Comparison of ENCODE assay signal across 20 cellular contexts in genomic region chr5:162268694-162269481, GRCh38.
DNase-seq lines count a peak whose midpoint lies in the region; ATAC-seq lines count a peak whose summit lies in the region.
"Had no signal": no experiment of that assay in that cellular context is flagged by ENCODE, and none has a peak within 500 bp of the region (broad histone marks: within the 10 kb centered on the region; RNA-seq: fewer than 3 reads in every experiment).

No MANE protein-coding gene starts in this region.

- H3K36me3 Mint-ChIP-seq in activated CD4-positive, alpha-beta T cell treated with anti-CD3 and anti-CD28 coated beads, Interleukin-2, amount 10 ng/mL, durations not matched to agents 24 days and 14 days (ENCODE audit: low read depth) = no peaks in the 10 kb centered on the region
- H3K36me3 Mint-ChIP-seq: naive B cell had no signal

- no peaks in the 10 kb centered on the region for H3K9me3 Mint-ChIP-seq in activated CD4-positive, alpha-beta T cell treated with anti-CD3 and anti-CD28 coated beads, Interleukin-2, amount 10 ng/mL, durations not matched to agents 24 days and 14 days
- H3K9me3 Mint-ChIP-seq: activated T-helper 2 cell treated with anti-CD3 and anti-CD28 coated beads, Interferon-gamma antibody, Interleukin-2, Interleukin-4, amounts not matched to agents 10 μg/mL and 5 μg/mL and 100 μg/mL, durations not matched to agents 14 hours and 24 hours and 36 hours had no signal

- peak; percentile 81 for ATAC-seq in GM18861 (IDR thresholded peaks at IDR 0.05; ENCODE audit: unreplicated experiment)
- peak; percentile 79 for ATAC-seq in HG02678 (IDR thresholded peaks at IDR 0.05; ENCODE audit: unreplicated experiment)
- ATAC-seq: HCT116 had no signal

- no peak overlapping the region for H3K4me3 Mint-ChIP-seq in activated CD4-positive, alpha-beta T cell treated with anti-CD3 and anti-CD28 coated beads, Interleukin-2, amount 10 ng/mL, durations not matched to agents 24 days and 14 days
- H3K4me3 Mint-ChIP-seq: B cell, naive B cell had no signal

- no peaks in the 10 kb centered on the region for H3K27me3 Mint-ChIP-seq in activated CD4-positive, alpha-beta T cell treated with anti-CD3 and anti-CD28 coated beads, Interleukin-2, amount 10 ng/mL, durations not matched to agents 24 days and 14 days
- H3K27me3 Mint-ChIP-seq: B cell, naive B cell had no signal

- H3K4me1 Mint-ChIP-seq in activated CD4-positive, alpha-beta T cell treated with anti-CD3 and anti-CD28 coated beads, Interleukin-2, amount 10 ng/mL, durations not matched to agents 24 days and 14 days = no peaks in the 10 kb centered on the region
- H3K4me1 Mint-ChIP-seq: B cell had no signal

- no peak overlapping the region for H3K27ac Mint-ChIP-seq in activated CD4-positive, alpha-beta T cell treated with anti-CD3 and anti-CD28 coated beads, Interleukin-2, amount 10 ng/mL, durations not matched to agents 24 days and 14 days
- H3K27ac Mint-ChIP-seq: activated T-helper 2 cell treated with anti-CD3 and anti-CD28 coated beads, Interferon-gamma antibody, Interleukin-2, Interleukin-4, amounts not matched to agents 10 μg/mL and 5 μg/mL and 100 μg/mL, durations not matched to agents 14 hours and 24 hours and 36 hours; B cell; naive B cell had no signal

- DNase-seq in HT1080 (ENCODE audit: low read depth) = peak; percentile 10
- peak; percentile 15 for DNase-seq in UCSD-AML1 (lab: John Stamatoyannopoulos, UW; ENCODE audit: unreplicated experiment)
- no peak for DNase-seq in activated T-cell treated with anti-CD3 and anti-CD28 coated beads, Interleukin-2, amount 50 U/mL, for 1 hour
- DNase-seq in NCI-H1417 (lab: John Stamatoyannopoulos, UW) = no peak
- no peak for DNase-seq in glomerular visceral epithelial cell (ENCODE audit: extremely low spot score)
- DNase-seq in activated CD4-positive, alpha-beta T cell treated with anti-CD3 and anti-CD28 coated beads, Interleukin-2, amount 10 ng/mL, durations not matched to agents 24 days and 14 days = no peak
- DNase-seq: dermis blood vessel endothelial cell; DMS79; hypothalamus; left ventricle myocardium inferior; naive B cell; NCI-H1092 treated with DMSO at 0.1 percent for 48 hours; NCI-H345; retina; stimulated activated CD4-positive, alpha-beta T cell treated with anti-CD3 and anti-CD28 coated beads, Interleukin-4, amount 100 ng/mL, for 1 hour had no signal

- intact Hi-C loops in activated CD4-positive, alpha-beta T cell treated with anti-CD3 and anti-CD28 coated beads, Interleukin-2, amount 10 ng/mL, durations not matched to agents 24 days and 14 days (cut with micrococcal nuclease) = no loop called here

Comparison
In these comparisons a context has a peak if more than half of its experiments do, and no peak if none do; other contexts are left out.
1. DNase-seq: peak in HT1080 (single experiment) and UCSD-AML1 (single experiment); none in activated T-cell treated with anti-CD3 and anti-CD28 coated beads, Interleukin-2, amount 50 U/mL, for 1 hour (single experiment), NCI-H1417 (0 of 3), glomerular visceral epithelial cell (single experiment) and activated CD4-positive, alpha-beta T cell treated with anti-CD3 and anti-CD28 coated beads, Interleukin-2, amount 10 ng/mL, durations not matched to agents 24 days and 14 days (single experiment).